ENCODE assay signal across 10 cellular contexts in genomic region chr11:36391062-36391461, GRCh38.
DNase-seq lines count a peak whose midpoint lies in the region; ATAC-seq and TF ChIP-seq lines count a peak whose summit lies in the region.
"Had no signal": no experiment of that assay in that cellular context is flagged by ENCODE, and none has a peak within 500 bp of the region (broad histone marks: within the 10 kb centered on the region; RNA-seq: fewer than 3 reads in every experiment).

No MANE protein-coding gene starts in this region.

- intact Hi-C loops in OCI-LY7 (cut with micrococcal nuclease; ENCODE audit: unreplicated experiment) (no loop called here), dorsolateral prefrontal cortex (cut with DNase I) (no loop called here)

- H4K20me1 ChIP-seq in OCI-LY7 (ENCODE audit: insufficient read depth, low read length) (no peaks in the 10 kb centered on the region), smooth muscle cell (ENCODE audit: low read depth) (no peaks in the 10 kb centered on the region)

- TF ChIP-seq EP300 in suprapubic skin (IDR thresholded peaks at IDR 0.05): no peak

- BruUV-seq in OCI-LY7 (replicated peaks; lab: Mats Ljungman, UMichigan): no TSS peak

- CTCF ChIA-PET in OCI-LY7 (lab: Charles Lee; ENCODE audit: unreplicated experiment) (no interaction called here), HEK293T (lab: Yijun Ruan, JAX) (no interaction called here)

- no peak for TF ChIP-seq CTCF in OCI-LY7 (conservative IDR thresholded peaks at IDR 0.05; ENCODE audit: low read length)
- TF ChIP-seq CTCF in dorsolateral prefrontal cortex (IDR thresholded peaks at IDR 0.05 in 54 of 56, conservative IDR thresholded peaks at IDR 0.05 in 2 of 56; ENCODE audit: low read depth in 1 of 56, partially characterized antibody in 56 of 56): no peak
- no peak for TF ChIP-seq CTCF in smooth muscle cell (IDR thresholded peaks at IDR 0.05; ENCODE audit: borderline replicate concordance, insufficient read depth, poor library complexity, severe bottlenecking)
- TF ChIP-seq CTCF in suprapubic skin (IDR thresholded peaks at IDR 0.05): no peak

- no peak overlapping the region for H3K4me3 ChIP-seq in OCI-LY7 (ENCODE audit: low read depth, low read length, poor library complexity, severe bottlenecking)
- no peak overlapping the region for H3K4me3 ChIP-seq in dorsolateral prefrontal cortex
- H3K4me3 ChIP-seq in smooth muscle cell: no peak overlapping the region
- no peak overlapping the region for H3K4me3 ChIP-seq in suprapubic skin
- H3K4me3 ChIP-seq: A549, breast epithelium had no signal

- H3K9me2 ChIP-seq in OCI-LY7 (ENCODE audit: insufficient read depth, low read length): no peaks in the 10 kb centered on the region

- H3K27me3 ChIP-seq in dorsolateral prefrontal cortex (no peaks in the 10 kb centered on the region), smooth muscle cell (ENCODE audit: low read depth) (no peaks in the 10 kb centered on the region), suprapubic skin (no peaks in the 10 kb centered on the region)
- H3K27me3 ChIP-seq: breast epithelium had no signal

- H3K9me3 ChIP-seq in OCI-LY7 (ENCODE audit: low read length): no peaks in the 10 kb centered on the region
- H3K9me3 ChIP-seq in smooth muscle cell (replicated peaks; ENCODE audit: low read depth): no peaks in the 10 kb centered on the region
- no peaks in the 10 kb centered on the region for H3K9me3 ChIP-seq in suprapubic skin
- H3K9me3 ChIP-seq: A549, breast epithelium had no signal

- H3K4me2 ChIP-seq in OCI-LY7 (ENCODE audit: low read length): peak overlapping the region; percentile 24; the same call in 1 of the 2 replicates
- H3K4me2 ChIP-seq in smooth muscle cell: no peak overlapping the region
- H3K4me2 ChIP-seq: A549 had no signal

- H3K4me1 ChIP-seq in OCI-LY7 (ENCODE audit: insufficient read depth, low read length, poor library complexity, severe bottlenecking) (peaks cover 16% of the 10 kb centered on the region), smooth muscle cell (ENCODE audit: low read depth) (no peaks in the 10 kb centered on the region), suprapubic skin (no peaks in the 10 kb centered on the region)
- H3K4me1 ChIP-seq: A549, breast epithelium had no signal

- DNase-seq in activated CD4-positive, alpha-beta T cell treated with anti-CD3 and anti-CD28 coated beads for 4 hours: peak; percentile 23 to 30
- no peak for DNase-seq in activated CD4-positive, alpha-beta T cell treated with anti-CD3 and anti-CD28 coated beads for 48 hours
- peak; percentile 22 for DNase-seq in OCI-LY7 (ENCODE audit: low spot score)
- DNase-seq in dorsolateral prefrontal cortex: no peak
- DNase-seq in smooth muscle cell (lab: John Stamatoyannopoulos, UW; ENCODE audit: unreplicated experiment): no peak
- DNase-seq in suprapubic skin (ENCODE audit: low spot score in 2 of 2): no peak
- DNase-seq in HEK293T (ENCODE audit: extremely low spot score): no peak

- TF ChIP-seq POLR2A in suprapubic skin (IDR thresholded peaks at IDR 0.05): no peak

- H3K27ac ChIP-seq in OCI-LY7 (ENCODE audit: low read depth, low read length, poor library complexity, severe bottlenecking): no peak overlapping the region
- peak overlapping the region in 51 of 59 donors; percentile 1 to 87 (median 67) for H3K27ac ChIP-seq in dorsolateral prefrontal cortex
- peak overlapping the region; percentile 15 for H3K27ac ChIP-seq in smooth muscle cell (ENCODE audit: low read depth)
- no peak overlapping the region for H3K27ac ChIP-seq in suprapubic skin
- H3K27ac ChIP-seq: A549, breast epithelium had no signal

- H2AFZ ChIP-seq in OCI-LY7 (ENCODE audit: low read length) (no peak overlapping the region), smooth muscle cell (ENCODE audit: low read depth) (no peak overlapping the region)

- WGBS in smooth muscle cell (ENCODE audit: low lambda C conversion rate): 65% methylated on average over 2 of the region's 2 CpGs
- WGBS in suprapubic skin: 72% methylated on average over 2 of the region's 2 CpGs

- H3K36me3 ChIP-seq in OCI-LY7 (ENCODE audit: insufficient read depth, low read length) (no peaks in the 10 kb centered on the region), smooth muscle cell (ENCODE audit: low read depth) (no peaks in the 10 kb centered on the region), suprapubic skin (no peaks in the 10 kb centered on the region)
- H3K36me3 ChIP-seq: breast epithelium had no signal

- POLR2A ChIA-PET in OCI-LY7 (lab: Charles Lee): no interaction called here
- POLR2A ChIA-PET in HEK293T (lab: Yijun Ruan, JAX): no interaction called here

- peaks cover 4% of the 10 kb centered on the region for H3F3A ChIP-seq in smooth muscle cell (ENCODE audit: low read depth)

- no peak for ATAC-seq in esophagus mucosa
- ATAC-seq: A549 had no signal

- H3K79me2 ChIP-seq in OCI-LY7 (ENCODE audit: insufficient read depth, low read depth, low read length) (no peaks in the 10 kb centered on the region), smooth muscle cell (ENCODE audit: low read depth) (peaks cover 36% of the 10 kb centered on the region)

- no peak overlapping the region for H3K9ac ChIP-seq in smooth muscle cell (ENCODE audit: low read depth)

TF ChIP-seq in HEK293T, 16 proteins besides CTCF, POLR2A, EP300 and RAD21:
- TF ChIP-seq ARNT (IDR thresholded peaks at IDR 0.05): no peak
- TF ChIP-seq ZNF384 (IDR thresholded peaks at IDR 0.05): no peak
- no peak for TF ChIP-seq BHLHE40 (IDR thresholded peaks at IDR 0.05; ENCODE audit: borderline replicate concordance)
- no peak for TF ChIP-seq ELF4 (IDR thresholded peaks at IDR 0.05)
- TF ChIP-seq FOXM1 (IDR thresholded peaks at IDR 0.05; ENCODE audit: borderline replicate concordance): no peak
- TF ChIP-seq FOXA1 (IDR thresholded peaks at IDR 0.05): no peak
- TF ChIP-seq L3MBTL2 (conservative IDR thresholded peaks at IDR 0.05): no peak
- no peak for TF ChIP-seq NFRKB (IDR thresholded peaks at IDR 0.05)
- TF ChIP-seq TARDBP (IDR thresholded peaks at IDR 0.05): no peak
- no peak for TF ChIP-seq FOXK2 (IDR thresholded peaks at IDR 0.05)
- no peak for TF ChIP-seq SP1 (IDR thresholded peaks at IDR 0.05)
- TF ChIP-seq, protein P1, sequence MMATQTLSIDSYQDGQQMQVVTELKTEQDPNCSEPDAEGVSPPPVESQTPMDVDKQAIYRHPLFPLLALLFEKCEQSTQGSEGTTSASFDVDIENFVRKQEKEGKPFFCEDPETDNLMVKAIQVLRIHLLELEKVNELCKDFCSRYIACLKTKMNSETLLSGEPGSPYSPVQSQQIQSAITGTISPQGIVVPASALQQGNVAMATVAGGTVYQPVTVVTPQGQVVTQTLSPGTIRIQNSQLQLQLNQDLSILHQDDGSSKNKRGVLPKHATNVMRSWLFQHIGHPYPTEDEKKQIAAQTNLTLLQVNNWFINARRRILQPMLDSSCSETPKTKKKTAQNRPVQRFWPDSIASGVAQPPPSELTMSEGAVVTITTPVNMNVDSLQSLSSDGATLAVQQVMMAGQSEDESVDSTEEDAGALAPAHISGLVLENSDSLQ (IDR thresholded peaks at IDR 0.05): no peak
- TF ChIP-seq HDGF (IDR thresholded peaks at IDR 0.05; ENCODE audit: borderline replicate concordance): no peak
- TF ChIP-seq SUZ12 (IDR thresholded peaks at IDR 0.05): no peak
- TF ChIP-seq CTBP1 (IDR thresholded peaks at IDR 0.05; ENCODE audit: borderline replicate concordance): no peak
- no peak for TF ChIP-seq LEF1 (IDR thresholded peaks at IDR 0.05; ENCODE audit: borderline replicate concordance)

Comparison
In these comparisons a context has a peak if more than half of its experiments do, and no peak if none do; other contexts are left out.
1. DNase-seq: peak in activated CD4-positive, alpha-beta T cell treated with anti-CD3 and anti-CD28 coated beads for 4 hours (2 of 2) and OCI-LY7 (single experiment); none in activated CD4-positive, alpha-beta T cell treated with anti-CD3 and anti-CD28 coated beads for 48 hours (single experiment), dorsolateral prefrontal cortex (0 of 10), smooth muscle cell (single experiment), suprapubic skin (0 of 2) and HEK293T (single experiment).
2. H3K27ac ChIP-seq: peak in dorsolateral prefrontal cortex (51 of 59) and smooth muscle cell (single experiment); none in OCI-LY7 (single experiment) and suprapubic skin (single experiment).